1 cellular context compared by ENCODE assay signal in the genomic region with DNA sequence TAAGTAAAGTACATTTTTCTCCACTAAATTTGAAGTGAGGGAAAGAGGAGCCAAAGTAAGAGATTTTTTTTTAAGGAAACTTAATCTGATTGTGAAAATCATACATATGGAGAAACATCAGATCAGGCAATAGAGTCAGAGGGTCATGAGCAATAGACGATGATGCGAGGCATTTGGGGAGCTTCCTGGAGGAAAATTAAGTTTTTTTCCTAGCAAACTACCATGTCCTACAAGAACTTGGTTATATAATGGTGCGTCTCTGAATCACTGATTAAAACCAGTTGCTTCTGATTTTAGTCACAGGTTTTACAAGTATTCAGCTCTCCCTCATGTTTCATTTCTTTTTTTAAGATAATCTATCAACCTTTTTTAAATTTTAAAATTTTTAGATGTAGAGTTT.
TF ChIP-seq lines count a peak whose summit lies in the region.

No MANE protein-coding gene starts in this region.

TF ChIP-seq in WTC11, 78 proteins besides CTCF, POLR2A, EP300 and RAD21 (continued from another document):
- TF ChIP-seq, protein P1, sequence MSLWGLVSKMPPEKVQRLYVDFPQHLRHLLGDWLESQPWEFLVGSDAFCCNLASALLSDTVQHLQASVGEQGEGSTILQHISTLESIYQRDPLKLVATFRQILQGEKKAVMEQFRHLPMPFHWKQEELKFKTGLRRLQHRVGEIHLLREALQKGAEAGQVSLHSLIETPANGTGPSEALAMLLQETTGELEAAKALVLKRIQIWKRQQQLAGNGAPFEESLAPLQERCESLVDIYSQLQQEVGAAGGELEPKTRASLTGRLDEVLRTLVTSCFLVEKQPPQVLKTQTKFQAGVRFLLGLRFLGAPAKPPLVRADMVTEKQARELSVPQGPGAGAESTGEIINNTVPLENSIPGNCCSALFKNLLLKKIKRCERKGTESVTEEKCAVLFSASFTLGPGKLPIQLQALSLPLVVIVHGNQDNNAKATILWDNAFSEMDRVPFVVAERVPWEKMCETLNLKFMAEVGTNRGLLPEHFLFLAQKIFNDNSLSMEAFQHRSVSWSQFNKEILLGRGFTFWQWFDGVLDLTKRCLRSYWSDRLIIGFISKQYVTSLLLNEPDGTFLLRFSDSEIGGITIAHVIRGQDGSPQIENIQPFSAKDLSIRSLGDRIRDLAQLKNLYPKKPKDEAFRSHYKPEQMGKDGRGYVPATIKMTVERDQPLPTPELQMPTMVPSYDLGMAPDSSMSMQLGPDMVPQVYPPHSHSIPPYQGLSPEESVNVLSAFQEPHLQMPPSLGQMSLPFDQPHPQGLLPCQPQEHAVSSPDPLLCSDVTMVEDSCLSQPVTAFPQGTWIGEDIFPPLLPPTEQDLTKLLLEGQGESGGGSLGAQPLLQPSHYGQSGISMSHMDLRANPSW (CRISPR knock-in tag; conservative IDR thresholded peaks at IDR 0.05; ENCODE audit: low read depth), result no peak
